Comparison of ENCODE assay signal across 9 cellular contexts in genomic region chr7:27873981-27874957, GRCh38.
A peak's percentile ranks its signal among the peaks of the same experiment; 100 is the strongest.
DNase-seq lines count a peak whose midpoint lies in the region; ATAC-seq and TF ChIP-seq lines count a peak whose summit lies in the region.
"Had no signal": no experiment of that assay in that cellular context is flagged by ENCODE, and none has a peak within 500 bp of the region (broad histone marks: within the 10 kb centered on the region; RNA-seq: fewer than 3 reads in every experiment).

No MANE protein-coding gene starts in this region.

- no peaks in the 10 kb centered on the region for H4K20me1 ChIP-seq in BLaER1 treated with 17β-estradiol and CSF1 and Interleukin-3, amounts not matched to agents 10 nM and 100 nM

- peaks cover 40% of the 10 kb centered on the region for H3K4me1 Mint-ChIP-seq in osteocyte (ENCODE audit: unreplicated experiment)
- no peaks in the 10 kb centered on the region for H3K4me1 Mint-ChIP-seq in activated naive CD4-positive, alpha-beta T cell treated with anti-CD3 and anti-CD28 coated beads for 36 hours (ENCODE audit: low read depth)

- H3K27me3 Mint-ChIP-seq in osteocyte (ENCODE audit: unreplicated experiment), result no peaks in the 10 kb centered on the region
- no peaks in the 10 kb centered on the region for H3K27me3 Mint-ChIP-seq in activated naive CD4-positive, alpha-beta T cell treated with anti-CD3 and anti-CD28 coated beads for 36 hours (ENCODE audit: low read depth)

- peak overlapping the region in 8 of 11 experiments; percentile 0 to 87 (median 56); a peak in 13 of 22 replicates for H3K27ac ChIP-seq in BLaER1 treated with 17β-estradiol and CSF1 and Interleukin-3, amounts not matched to agents 10 nM and 100 nM

- H3K36me3 Mint-ChIP-seq in osteocyte (ENCODE audit: unreplicated experiment), result no peaks in the 10 kb centered on the region
- no peaks in the 10 kb centered on the region for H3K36me3 Mint-ChIP-seq in activated naive CD4-positive, alpha-beta T cell treated with anti-CD3 and anti-CD28 coated beads for 36 hours (ENCODE audit: low read depth)

- DNase-seq in RPMI7951 (ENCODE audit: low read depth) (peak; percentile 85), fibroblast of the aortic adventitia (ENCODE audit: low read depth) (peak; percentile 31), osteocyte (ENCODE audit: extremely low spot score, unreplicated experiment) (peak; percentile 90), H7 (no peak)
- DNase-seq in activated naive CD4-positive, alpha-beta T cell treated with anti-CD3 and anti-CD28 coated beads for 36 hours, result no peak

- H3K27ac Mint-ChIP-seq in osteocyte (ENCODE audit: unreplicated experiment), result peak overlapping the region; percentile 85
- no peak overlapping the region for H3K27ac Mint-ChIP-seq in activated naive CD4-positive, alpha-beta T cell treated with anti-CD3 and anti-CD28 coated beads for 36 hours

- H3K9me3 Mint-ChIP-seq in osteocyte (ENCODE audit: unreplicated experiment), result no peaks in the 10 kb centered on the region
- H3K9me3 Mint-ChIP-seq in activated naive CD4-positive, alpha-beta T cell treated with anti-CD3 and anti-CD28 coated beads for 36 hours, result no peaks in the 10 kb centered on the region

- TF ChIP-seq CTCF in fibroblast of the aortic adventitia (IDR thresholded peaks at IDR 0.05; ENCODE audit: insufficient read depth, low read length) (no peak), osteocyte (IDR thresholded peaks at IDR 0.05) (no peak)

- H3K9me3 ChIP-seq in BLaER1 treated with 17β-estradiol and CSF1 and Interleukin-3, amounts not matched to agents 10 nM and 100 nM (replicated peaks in 1 of 11), result peaks cover 0 to 42% (median 16%) of the 10 kb centered on the region in 11 experiments; a peak in 13 of 22 replicates
- H3K9me3 ChIP-seq: HAP-1 had no signal

- no peak overlapping the region; a peak in 1 of 22 replicates for H3K9ac ChIP-seq in BLaER1 treated with 17β-estradiol and CSF1 and Interleukin-3, amounts not matched to agents 10 nM and 100 nM

- ATAC-seq in HG03442 (IDR thresholded peaks at IDR 0.05; ENCODE audit: unreplicated experiment) (no peak), GM18867 (IDR thresholded peaks at IDR 0.05; ENCODE audit: unreplicated experiment) (no peak)

- H3K4me3 ChIP-seq in BLaER1 treated with 17β-estradiol and CSF1 and Interleukin-3, amounts not matched to agents 10 nM and 100 nM, result no peak overlapping the region
- H3K4me3 ChIP-seq in fibroblast of the aortic adventitia (ENCODE audit: low read depth, low read length) (no peak overlapping the region), H7 (ENCODE audit: insufficient read depth, low read depth, low read length) (no peak overlapping the region)
- H3K4me3 ChIP-seq: HAP-1 had no signal

- H3K4me1 ChIP-seq in BLaER1 treated with 17β-estradiol and CSF1 and Interleukin-3, amounts not matched to agents 10 nM and 100 nM, result peaks cover 34 to 87% (median 78%) of the 10 kb centered on the region in 10 experiments

- H3K4me2 ChIP-seq in BLaER1 treated with 17β-estradiol and CSF1 and Interleukin-3, amounts not matched to agents 10 nM and 100 nM, result peak overlapping the region; percentile 36 to 85 (median 75)

- CTCF ChIA-PET in activated naive CD4-positive, alpha-beta T cell treated with anti-CD3 and anti-CD28 coated beads for 36 hours (lab: Charles Lee), result no interaction called here

- peaks cover 0 to 35% (median 0%) of the 10 kb centered on the region in 11 experiments; a peak in 7 of 22 replicates for H3K36me3 ChIP-seq in BLaER1 treated with 17β-estradiol and CSF1 and Interleukin-3, amounts not matched to agents 10 nM and 100 nM
- H3K36me3 ChIP-seq in H7 (replicated peaks; ENCODE audit: control insufficient read depth, insufficient read depth, low read length), result no peaks in the 10 kb centered on the region
- H3K36me3 ChIP-seq: HAP-1 had no signal

- peak overlapping the region; percentile 48 for H3K4me3 Mint-ChIP-seq in osteocyte (ENCODE audit: unreplicated experiment)
- no peak overlapping the region for H3K4me3 Mint-ChIP-seq in activated naive CD4-positive, alpha-beta T cell treated with anti-CD3 and anti-CD28 coated beads for 36 hours

- intact Hi-C loops in activated naive CD4-positive, alpha-beta T cell treated with anti-CD3 and anti-CD28 coated beads for 36 hours (cut with micrococcal nuclease), result no loop called here

- no peaks in the 10 kb centered on the region for H3K27me3 ChIP-seq in BLaER1 treated with 17β-estradiol and CSF1 and Interleukin-3, amounts not matched to agents 10 nM and 100 nM
- no peaks in the 10 kb centered on the region for H3K27me3 ChIP-seq in H7 (ENCODE audit: control insufficient read depth, insufficient read depth, low read length)

Comparison
In these comparisons a context has a peak if more than half of its experiments do, and no peak if none do; other contexts are left out.
1. DNase-seq: peak in RPMI7951 (single experiment), fibroblast of the aortic adventitia (single experiment) and osteocyte (single experiment); none in H7 (single experiment) and activated naive CD4-positive, alpha-beta T cell treated with anti-CD3 and anti-CD28 coated beads for 36 hours (single experiment).